9 cellular contexts compared by ENCODE assay signal in the genomic region with DNA sequence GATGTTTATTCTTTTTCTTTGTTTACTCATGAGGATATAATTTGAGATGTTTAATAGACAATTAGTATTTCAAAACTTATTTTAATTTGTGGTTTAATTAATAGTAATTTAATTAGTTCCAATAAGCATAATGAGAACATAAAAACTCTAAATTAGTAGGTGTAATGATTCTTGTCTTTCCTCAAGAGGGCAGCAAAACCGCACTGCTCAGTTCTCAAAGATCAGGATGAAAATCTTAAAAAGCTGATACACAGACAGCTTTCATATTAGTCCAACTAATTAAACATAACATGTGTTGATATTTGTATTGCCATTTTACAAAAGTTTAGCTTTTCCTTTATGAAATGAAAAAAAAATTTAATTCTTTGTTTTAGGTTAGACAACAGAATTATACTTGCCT.
DNase-seq lines count a peak whose midpoint lies in the region; ATAC-seq lines count a peak whose summit lies in the region.
"Had no signal": no experiment of that assay in that cellular context is flagged by ENCODE, and none has a peak within 500 bp of the region (broad histone marks: within the 10 kb centered on the region; RNA-seq: fewer than 3 reads in every experiment).

No MANE protein-coding gene starts in this region.

- no peak for ATAC-seq in activated CD4-positive, CD25-positive, alpha-beta regulatory T cell treated with anti-CD3 and anti-CD28 coated beads, Interleukin-2, amount 50 U/mL, for 24 hours
- no peak for ATAC-seq in stimulated activated naive CD8-positive, alpha-beta T cell treated with anti-CD3 and anti-CD28 coated beads, Interleukin-15, Interleukin-2, amounts not matched to agents 100 U/mL and 50 U/mL, for 24 hours
- ATAC-seq in HG03354 (IDR thresholded peaks at IDR 0.05; ENCODE audit: poor library complexity, severe bottlenecking, unreplicated experiment): no peak

- no peaks in the 10 kb centered on the region for H3K27me3 ChIP-seq in adipocyte (replicated peaks; ENCODE audit: control insufficient read depth, insufficient read depth, low read length)

- H3K36me3 ChIP-seq in adipocyte (ENCODE audit: control insufficient read depth, insufficient read depth, low read length, severe bottlenecking): no peaks in the 10 kb centered on the region

- H3K9ac ChIP-seq in adipocyte (ENCODE audit: low read length): no peak overlapping the region

- peak; percentile 67 for DNase-seq in DMS79 treated with DMSO at 0.1 percent for 48 hours (lab: John Stamatoyannopoulos, UW)
- peak; percentile 46 for DNase-seq in NAMALWA (ENCODE audit: low spot score)
- peak; percentile 44 for DNase-seq in adipocyte (ENCODE audit: low read depth)
- DNase-seq in lung microvascular endothelial cell (ENCODE audit: low read depth in 2 of 2): peak; percentile 25 to 80
- DNase-seq in stimulated activated naive CD8-positive, alpha-beta T cell treated with anti-CD3 and anti-CD28 coated beads, Interleukin-15, Interleukin-2, amounts not matched to agents 100 U/mL and 50 U/mL, for 24 hours: no peak
- no peak for DNase-seq in T-helper 9 cell
- DNase-seq: GOT3 had no signal

- H3K9me3 ChIP-seq in adipocyte (ENCODE audit: control insufficient read depth, low read length): peaks cover 3% of the 10 kb centered on the region

- peaks cover 20% of the 10 kb centered on the region for H3K4me1 ChIP-seq in adipocyte (ENCODE audit: control insufficient read depth, insufficient read depth, low read length)

- H3K4me3 ChIP-seq in adipocyte (ENCODE audit: low read length): no peak overlapping the region

Comparison
In these comparisons a context has a peak if more than half of its experiments do, and no peak if none do; other contexts are left out.
1. DNase-seq: peak in DMS79 treated with DMSO at 0.1 percent for 48 hours (single experiment), NAMALWA (single experiment), adipocyte (single experiment) and lung microvascular endothelial cell (2 of 2); none in stimulated activated naive CD8-positive, alpha-beta T cell treated with anti-CD3 and anti-CD28 coated beads, Interleukin-15, Interleukin-2, amounts not matched to agents 100 U/mL and 50 U/mL, for 24 hours (single experiment) and T-helper 9 cell (single experiment).